In genomic region chr1:169999357-169999756, GRCh38 we compare ENCODE assay signal across 13 cellular contexts.
DNase-seq lines count a peak whose midpoint lies in the region; TF ChIP-seq lines count a peak whose summit lies in the region.
"Had no signal": no experiment of that assay in that cellular context is flagged by ENCODE, and none has a peak within 500 bp of the region (broad histone marks: within the 10 kb centered on the region; RNA-seq: fewer than 3 reads in every experiment).

No MANE protein-coding gene starts in this region.

- H3F3A ChIP-seq in MM.1S (ENCODE audit: insufficient read depth, low read length): no peaks in the 10 kb centered on the region

- H3K4me1 Mint-ChIP-seq in MCF 10A (ENCODE audit: insufficient read depth, unreplicated experiment) (peaks cover 9% of the 10 kb centered on the region), glutamatergic neuron (ENCODE audit: low read depth, unreplicated experiment) (peaks cover 2% of the 10 kb centered on the region)
- H3K4me1 Mint-ChIP-seq: T-cell had no signal

- POLR2A ChIA-PET in MCF 10A (lab: Yijun Ruan, JAX): interaction anchor here (0.6 kb wide), 1 partner anchor 388 kb away, joined by 3 read pairs; no protein-coding TSS in a partner anchor

- no peaks in the 10 kb centered on the region for H4K20me1 ChIP-seq in MM.1S (ENCODE audit: insufficient read depth, low read length)

- no peaks in the 10 kb centered on the region for H3K4me1 ChIP-seq in breast epithelium
- no peaks in the 10 kb centered on the region for H3K4me1 ChIP-seq in MM.1S (ENCODE audit: low read length)
- H3K4me1 ChIP-seq: prostate gland had no signal

- BruUV-seq in MCF 10A (replicated peaks; lab: Mats Ljungman, UMichigan): no TSS peak

- no peak for TF ChIP-seq POLR2A in breast epithelium (IDR thresholded peaks at IDR 0.05)

- no peak overlapping the region for H3K4me2 ChIP-seq in MM.1S (ENCODE audit: low read depth, low read length)
- H3K4me2 ChIP-seq: A549 had no signal

- CTCF ChIA-PET in MCF 10A (lab: Yijun Ruan, JAX): interaction anchor here (0.7 to 1.7 kb wide), 4 partner anchors 65 to 931 kb away, joined by 3 to 5 read pairs (median 4); partner anchors contain the start of gene KIFAP3

- peak; percentile 52 for DNase-seq in MCF 10A (ENCODE audit: unreplicated experiment)
- DNase-seq in breast epithelium (ENCODE audit: low spot score in 2 of 2): no peak
- DNase-seq in astrocyte of the hippocampus (ENCODE audit: low read depth, low spot score): peak; percentile 92
- peak; percentile 32 for DNase-seq in inferior parietal cortex (ENCODE audit: extremely low spot score)
- DNase-seq in MM.1S: no peak
- no peak for DNase-seq in mesenteric fat pad (ENCODE audit: low spot score)
- no peak for DNase-seq in glutamatergic neuron
- no peak for DNase-seq in SKM-1 treated with dmso at 0.1 percent for 144 hours (lab: John Stamatoyannopoulos, UW; ENCODE audit: unreplicated experiment)
- DNase-seq: central memory CD4-positive, alpha-beta T cell; NCI-H2171 treated with DMSO at 0.1 percent for 48 hours; T-cell had no signal

- H3K9me3 ChIP-seq in breast epithelium (no peaks in the 10 kb centered on the region), MM.1S (replicated peaks; ENCODE audit: insufficient read depth, low read length) (no peaks in the 10 kb centered on the region)
- H3K9me3 ChIP-seq: A549, prostate gland had no signal

- H3K36me3 Mint-ChIP-seq in MCF 10A (ENCODE audit: insufficient read depth, unreplicated experiment) (peaks cover 5% of the 10 kb centered on the region), glutamatergic neuron (ENCODE audit: unreplicated experiment) (no peaks in the 10 kb centered on the region)

- H3K27me3 ChIP-seq in breast epithelium (no peaks in the 10 kb centered on the region), MM.1S (replicated peaks; ENCODE audit: insufficient read depth, low read length) (no peaks in the 10 kb centered on the region)

- peak overlapping the region; percentile 70 for H3K27ac Mint-ChIP-seq in MCF 10A (ENCODE audit: low read depth, unreplicated experiment)
- no peak overlapping the region for H3K27ac Mint-ChIP-seq in glutamatergic neuron (ENCODE audit: unreplicated experiment)
- H3K27ac Mint-ChIP-seq: T-cell had no signal

- no peak overlapping the region for H2AFZ ChIP-seq in MM.1S (ENCODE audit: low read length)

- H3K4me3 ChIP-seq in breast epithelium: no peak overlapping the region
- H3K4me3 ChIP-seq in MM.1S (ENCODE audit: low read length): no peak overlapping the region
- H3K4me3 ChIP-seq: A549, prostate gland had no signal

- H3K27me3 Mint-ChIP-seq in MCF 10A (ENCODE audit: insufficient read depth, unreplicated experiment) (no peaks in the 10 kb centered on the region), glutamatergic neuron (ENCODE audit: unreplicated experiment) (no peaks in the 10 kb centered on the region)
- H3K27me3 Mint-ChIP-seq: T-cell had no signal

- H3K36me3 ChIP-seq in breast epithelium: no peaks in the 10 kb centered on the region
- no peaks in the 10 kb centered on the region for H3K36me3 ChIP-seq in MM.1S (replicated peaks; ENCODE audit: insufficient read depth, low read length)
- H3K36me3 ChIP-seq: prostate gland had no signal

- intact Hi-C loops in MCF 10A (cut with micrococcal nuclease): no loop called here
- intact Hi-C loops in breast epithelium (cut with DNase I; ENCODE audit: low total_unique reads): no loop called here

- H3K27ac ChIP-seq in breast epithelium (peak overlapping the region in 1 of 2 donors; percentile 14), MM.1S (ENCODE audit: low read length) (no peak overlapping the region)
- H3K27ac ChIP-seq: A549, prostate gland had no signal

- no peaks in the 10 kb centered on the region for H3K79me2 ChIP-seq in MM.1S (ENCODE audit: low read length)

- H3K9me3 Mint-ChIP-seq in MCF 10A (ENCODE audit: unreplicated experiment): no peaks in the 10 kb centered on the region
- H3K9me3 Mint-ChIP-seq in glutamatergic neuron (ENCODE audit: unreplicated experiment): no peaks in the 10 kb centered on the region
- H3K9me3 Mint-ChIP-seq: T-cell had no signal

- TF ChIP-seq CTCF in MCF 10A (IDR thresholded peaks at IDR 0.05; ENCODE audit: unreplicated experiment): no peak
- TF ChIP-seq CTCF in breast epithelium (IDR thresholded peaks at IDR 0.05): no peak
- no peak for TF ChIP-seq CTCF in MM.1S (IDR thresholded peaks at IDR 0.05; ENCODE audit: low read length)
- no peak for TF ChIP-seq CTCF in glutamatergic neuron (IDR thresholded peaks at IDR 0.05; ENCODE audit: partially characterized antibody, unreplicated experiment)

- no peak overlapping the region for H3K9ac ChIP-seq in MM.1S (ENCODE audit: low read length)

- H3K9me2 ChIP-seq in MM.1S (replicated peaks; ENCODE audit: insufficient read depth, low read length): no peaks in the 10 kb centered on the region

- no peak overlapping the region for H3K4me3 Mint-ChIP-seq in MCF 10A (ENCODE audit: unreplicated experiment)
- no peak overlapping the region for H3K4me3 Mint-ChIP-seq in glutamatergic neuron (ENCODE audit: unreplicated experiment)
- H3K4me3 Mint-ChIP-seq: T-cell had no signal

Comparison
In these comparisons a context has a peak if more than half of its experiments do, and no peak if none do; other contexts are left out.
1. DNase-seq: peak in MCF 10A (single experiment), astrocyte of the hippocampus (single experiment) and inferior parietal cortex (single experiment); none in breast epithelium (0 of 2), MM.1S (single experiment), mesenteric fat pad (single experiment), glutamatergic neuron (single experiment) and SKM-1 treated with dmso at 0.1 percent for 144 hours (single experiment).